Comparison of ENCODE assay signal across 16 cellular contexts in the genomic region with DNA sequence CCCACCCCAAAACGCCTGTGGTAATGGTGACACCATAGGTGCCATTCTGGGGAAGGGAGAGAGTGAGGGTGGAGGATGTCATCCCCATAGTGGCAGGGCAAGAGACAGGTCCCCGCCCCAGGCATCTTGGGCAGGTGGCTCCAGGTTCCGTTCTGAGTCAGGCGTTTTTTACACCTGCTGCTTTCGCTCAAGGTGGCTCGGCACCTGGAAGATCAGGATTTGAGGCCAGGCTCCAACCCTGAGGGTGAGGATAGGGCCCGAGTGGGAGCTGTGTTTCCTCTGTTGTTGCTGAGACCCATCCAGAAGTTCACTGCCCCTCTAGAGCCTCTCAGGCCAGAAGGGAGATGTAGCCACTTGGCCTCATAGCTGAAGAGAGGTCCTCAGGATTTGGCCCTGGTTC. TPM values are rescaled to one million over a fixed set of nuclear protein-coding genes. Genes with fewer than 3 reads are reported as not detected.
A peak's percentile ranks its signal among the peaks of the same experiment; 100 is the strongest.
DNase-seq lines count a peak whose midpoint lies in the region; ATAC-seq and TF ChIP-seq lines count a peak whose summit lies in the region.
"Had no signal": no experiment of that assay in that cellular context is flagged by ENCODE, and none has a peak within 500 bp of the region (broad histone marks: within the 10 kb centered on the region; RNA-seq: fewer than 3 reads in every experiment).

No MANE protein-coding gene starts in this region.

- H3K4me1 ChIP-seq in DOHH2 (ENCODE audit: control insufficient read depth, low read length): peaks cover 75% of the 10 kb centered on the region
- H3K4me1 ChIP-seq: gastroesophageal sphincter, neural progenitor cell had no signal

- H3K79me2 ChIP-seq in DOHH2 (ENCODE audit: control insufficient read depth, low read length): no peaks in the 10 kb centered on the region

- peaks cover 35% of the 10 kb centered on the region for H3K4me1 Mint-ChIP-seq in T-helper 1 cell treated with Interleukin-12 subunit alpha and Interleukin-12 subunit beta and Interleukin-4 antibody, amounts not matched to agents 30 μg/mL and 1 μg/mL, for 36 hours (ENCODE audit: low read depth)
- H3K4me1 Mint-ChIP-seq in activated B cell treated with CpG ODN at 0.5 μM for 24 hours: peaks cover 66% of the 10 kb centered on the region
- H3K4me1 Mint-ChIP-seq in natural killer cell treated with Interleukin-12 subunit alpha and Interleukin-12 subunit beta and Interleukin-15 and Interleukin-18, amount 100 ng/mL, for 72 hours (ENCODE audit: low read depth in 2 of 2): peaks cover 56 to 58% of the 10 kb centered on the region in 2 donors

- POLR2A ChIA-PET in activated B cell treated with CpG ODN at 0.5 μM for 24 hours (lab: Charles Lee): interaction anchor here (1.0 to 6.5 kb wide), 6 partner anchors 31 to 106 kb away, joined by 3 to 67 read pairs (median 4); no protein-coding TSS in a partner anchor

- H3F3A ChIP-seq in DOHH2 (ENCODE audit: control insufficient read depth, insufficient read depth): 0 out of 2 replicates have a peak, but pooled peaks cover 7% of the 10 kb centered on the region

- intact Hi-C loops in activated B cell treated with CpG ODN at 0.5 μM for 24 hours (cut with micrococcal nuclease): loop anchor here (2.0 kb wide), 1 partner anchor 76 kb away; no protein-coding TSS in a partner anchor

- H3K9me2 ChIP-seq in DOHH2 (replicated peaks; ENCODE audit: control insufficient read depth, low read length): no peaks in the 10 kb centered on the region

- no peak overlapping the region for H3K4me3 ChIP-seq in DOHH2 (ENCODE audit: low read length)
- H3K4me3 ChIP-seq: breast epithelium, gastroesophageal sphincter, neural progenitor cell, SJSA1 had no signal

- TF ChIP-seq CTCF in DOHH2 (IDR thresholded peaks at IDR 0.05; ENCODE audit: low read depth, low read length, poor library complexity, severe bottlenecking) (no peak), activated B cell treated with CpG ODN at 0.5 μM for 24 hours (IDR thresholded peaks at IDR 0.05) (no peak)

- no peaks in the 10 kb centered on the region for H3K9me3 ChIP-seq in DOHH2 (ENCODE audit: control insufficient read depth, insufficient read depth, low read length)
- H3K9me3 ChIP-seq: breast epithelium, gastroesophageal sphincter, SJSA1 had no signal

- H3K27me3 Mint-ChIP-seq in T-helper 1 cell treated with Interleukin-12 subunit alpha and Interleukin-12 subunit beta and Interleukin-4 antibody, amounts not matched to agents 30 μg/mL and 1 μg/mL, for 36 hours (ENCODE audit: low read depth): no peaks in the 10 kb centered on the region
- H3K27me3 Mint-ChIP-seq in activated B cell treated with CpG ODN at 0.5 μM for 24 hours: no peaks in the 10 kb centered on the region
- no peaks in the 10 kb centered on the region for H3K27me3 Mint-ChIP-seq in natural killer cell treated with Interleukin-12 subunit alpha and Interleukin-12 subunit beta and Interleukin-15 and Interleukin-18, amount 100 ng/mL, for 72 hours

- H3K27ac ChIP-seq in DOHH2 (ENCODE audit: low read depth, low read length): no peak overlapping the region
- H3K27ac ChIP-seq: neural progenitor cell had no signal

- peak overlapping the region; percentile 72 for H3K27ac Mint-ChIP-seq in T-helper 1 cell treated with Interleukin-12 subunit alpha and Interleukin-12 subunit beta and Interleukin-4 antibody, amounts not matched to agents 30 μg/mL and 1 μg/mL, for 36 hours
- peak overlapping the region; percentile 71 for H3K27ac Mint-ChIP-seq in activated B cell treated with CpG ODN at 0.5 μM for 24 hours
- H3K27ac Mint-ChIP-seq in natural killer cell treated with Interleukin-12 subunit alpha and Interleukin-12 subunit beta and Interleukin-15 and Interleukin-18, amount 100 ng/mL, for 72 hours: peak overlapping the region; percentile 25 to 81
- H3K27ac Mint-ChIP-seq: neural progenitor cell had no signal

- CTCF ChIA-PET in activated B cell treated with CpG ODN at 0.5 μM for 24 hours (lab: Charles Lee): no interaction called here

- ATAC-seq in activated B cell treated with CpG ODN at 0.5 μM for 24 hours (ENCODE audit: low read depth) (no peak), HG02973 (IDR thresholded peaks at IDR 0.05; ENCODE audit: unreplicated experiment) (no peak), HG02759 (IDR thresholded peaks at IDR 0.05; ENCODE audit: unreplicated experiment) (no peak)
- peak in 1 of 2 donors; percentile 43 for ATAC-seq in natural killer cell treated with Interleukin-12 subunit alpha and Interleukin-12 subunit beta and Interleukin-15 and Interleukin-18, amount 100 ng/mL, for 72 hours

- H3K36me3 ChIP-seq in DOHH2 (ENCODE audit: control insufficient read depth, low read length): no peaks in the 10 kb centered on the region
- H3K36me3 ChIP-seq: breast epithelium, gastroesophageal sphincter, neural progenitor cell, SJSA1 had no signal

- no peaks in the 10 kb centered on the region for H3K9me3 Mint-ChIP-seq in T-helper 1 cell treated with Interleukin-12 subunit alpha and Interleukin-12 subunit beta and Interleukin-4 antibody, amounts not matched to agents 30 μg/mL and 1 μg/mL, for 36 hours
- no peaks in the 10 kb centered on the region for H3K9me3 Mint-ChIP-seq in activated B cell treated with CpG ODN at 0.5 μM for 24 hours
- H3K9me3 Mint-ChIP-seq in natural killer cell treated with Interleukin-12 subunit alpha and Interleukin-12 subunit beta and Interleukin-15 and Interleukin-18, amount 100 ng/mL, for 72 hours: no peaks in the 10 kb centered on the region
- H3K9me3 Mint-ChIP-seq: H9, neural progenitor cell had no signal

- H4K20me1 ChIP-seq in DOHH2 (ENCODE audit: control insufficient read depth, insufficient read depth, low read depth, low read length): no peaks in the 10 kb centered on the region

- peak overlapping the region; percentile 48 for H3K4me2 ChIP-seq in DOHH2 (ENCODE audit: low read length)
- H3K4me2 ChIP-seq: neural progenitor cell had no signal

- no peak overlapping the region for H3K4me3 Mint-ChIP-seq in T-helper 1 cell treated with Interleukin-12 subunit alpha and Interleukin-12 subunit beta and Interleukin-4 antibody, amounts not matched to agents 30 μg/mL and 1 μg/mL, for 36 hours
- peak overlapping the region; percentile 53 for H3K4me3 Mint-ChIP-seq in activated B cell treated with CpG ODN at 0.5 μM for 24 hours
- H3K4me3 Mint-ChIP-seq in natural killer cell treated with Interleukin-12 subunit alpha and Interleukin-12 subunit beta and Interleukin-15 and Interleukin-18, amount 100 ng/mL, for 72 hours: peak overlapping the region; percentile 64
- H3K4me3 Mint-ChIP-seq: H9, neural progenitor cell had no signal

- H3K27me3 ChIP-seq in DOHH2 (ENCODE audit: control insufficient read depth, low read length): no peaks in the 10 kb centered on the region
- H3K27me3 ChIP-seq: breast epithelium, gastroesophageal sphincter, neural progenitor cell, SJSA1 had no signal

- DNase-seq in T-helper 1 cell (no peak), activated B cell treated with CpG ODN at 0.5 μM for 24 hours (no peak), DMS153 (lab: John Stamatoyannopoulos, UW) (no peak)
- no peak for DNase-seq in natural killer cell treated with Interleukin-12 subunit alpha and Interleukin-12 subunit beta and Interleukin-15 and Interleukin-18, amount 100 ng/mL, for 72 hours (ENCODE audit: low spot score)
- DNase-seq: H9, KBM-7, NCI-H2081, NCI-H510A treated with DMSO at 0.1 percent for 48 hours had no signal

- no peaks in the 10 kb centered on the region for H3K36me3 Mint-ChIP-seq in T-helper 1 cell treated with Interleukin-12 subunit alpha and Interleukin-12 subunit beta and Interleukin-4 antibody, amounts not matched to agents 30 μg/mL and 1 μg/mL, for 36 hours (ENCODE audit: low read depth)
- H3K36me3 Mint-ChIP-seq in activated B cell treated with CpG ODN at 0.5 μM for 24 hours (ENCODE audit: low read depth): no peaks in the 10 kb centered on the region
- no peaks in the 10 kb centered on the region for H3K36me3 Mint-ChIP-seq in natural killer cell treated with Interleukin-12 subunit alpha and Interleukin-12 subunit beta and Interleukin-15 and Interleukin-18, amount 100 ng/mL, for 72 hours
- H3K36me3 Mint-ChIP-seq: neural progenitor cell had no signal

RNA-seq across cellular contexts. Expression of a gene that starts 36.6 kb away (rescaled TPM):
- total RNA-seq in activated B cell treated with CpG ODN at 0.5 μM for 24 hours: 26.1 and 28.6 TPM in 2 replicates
- total RNA-seq in natural killer cell treated with Interleukin-12 subunit alpha and Interleukin-12 subunit beta and Interleukin-15 and Interleukin-18, amount 100 ng/mL, for 72 hours: 100 to 1,000 TPM; 159 to 311 TPM
